ENCODE assay signal across 10 cellular contexts in genomic region chr17:39666601-39667261, GRCh38. TPM values are rescaled to one million over a fixed set of nuclear protein-coding genes. Genes with fewer than 3 reads are reported as not detected.
DNase-seq lines count a peak whose midpoint lies in the region; ATAC-seq and TF ChIP-seq lines count a peak whose summit lies in the region.
"Had no signal": no experiment of that assay in that cellular context is flagged by ENCODE, and none has a peak within 500 bp of the region (broad histone marks: within the 10 kb centered on the region; RNA-seq: fewer than 3 reads in every experiment).

No MANE protein-coding gene starts in this region.

- H3K4me3 Mint-ChIP-seq in Calu3 (ENCODE audit: low read depth, unreplicated experiment) (peak overlapping the region; percentile 28), T-helper 17 cell (peak overlapping the region; percentile 53)

- H3K27ac ChIP-seq in hepatocyte (peak overlapping the region; percentile 42), gastrocnemius medialis (peak overlapping the region; percentile 96 to 99 (median 98))

- DNase-seq in Calu3 (peak; percentile 97), T-helper 17 cell (no peak), hepatocyte (ENCODE audit: low spot score) (no peak), gastrocnemius medialis (peak; percentile 75 to 94), NCI-H2171 (lab: John Stamatoyannopoulos, UW) (no peak)
- DNase-seq: DND-41 had no signal

- peaks cover 65% of the 10 kb centered on the region for H3K4me1 Mint-ChIP-seq in Calu3 (ENCODE audit: low read depth, unreplicated experiment)
- H3K4me1 Mint-ChIP-seq in T-helper 17 cell = peaks cover 5% of the 10 kb centered on the region

- TF ChIP-seq CTCF in Calu3 (IDR thresholded peaks at IDR 0.05; ENCODE audit: unreplicated experiment) (no peak), hepatocyte (IDR thresholded peaks at IDR 0.05; ENCODE audit: poor library complexity) (no peak), gastrocnemius medialis (IDR thresholded peaks at IDR 0.05 in 4 of 5, conservative IDR thresholded peaks at IDR 0.05 in 1 of 5) (no peak)

- H3K4me3 ChIP-seq in hepatocyte = no peak overlapping the region
- H3K4me3 ChIP-seq in gastrocnemius medialis = peak overlapping the region; percentile 52 to 62 (median 59)

- H3K27me3 Mint-ChIP-seq in Calu3 (ENCODE audit: unreplicated experiment) (peaks cover 67% of the 10 kb centered on the region), T-helper 17 cell (peaks cover 25% of the 10 kb centered on the region)

- 75% methylated on average over 11 of the region's 11 CpGs for WGBS in hepatocyte (ENCODE audit: low lambda C conversion rate, missing lambda C conversion rate)

- in situ Hi-C loops in gastrocnemius medialis (cut with MboI; ENCODE audit: low sequenced_read_pairs in 4 of 4) = no loop called here

- peak overlapping the region; percentile 6 for H3K27ac Mint-ChIP-seq in Calu3 (ENCODE audit: unreplicated experiment)
- H3K27ac Mint-ChIP-seq in T-helper 17 cell = no peak overlapping the region

- peaks cover 77% of the 10 kb centered on the region for H3K36me3 Mint-ChIP-seq in Calu3 (ENCODE audit: insufficient read depth, unreplicated experiment)
- H3K36me3 Mint-ChIP-seq in T-helper 17 cell (ENCODE audit: low read depth) = peaks cover 3% of the 10 kb centered on the region

- H2AFZ ChIP-seq in hepatocyte = no peak overlapping the region

- no peaks in the 10 kb centered on the region for H3K9me2 ChIP-seq in hepatocyte (replicated peaks; ENCODE audit: insufficient read depth)

- no peaks in the 10 kb centered on the region for H3K36me3 ChIP-seq in hepatocyte (replicated peaks; ENCODE audit: insufficient read depth, low read depth)
- no peaks in the 10 kb centered on the region for H3K36me3 ChIP-seq in gastrocnemius medialis

- peaks cover 45% of the 10 kb centered on the region for H3K4me1 ChIP-seq in hepatocyte (ENCODE audit: insufficient read depth)
- H3K4me1 ChIP-seq in gastrocnemius medialis = peaks cover 63 to 81% of the 10 kb centered on the region in 2 donors

- CTCF ChIA-PET in Calu3 (lab: Charles Lee) = interaction anchor here (0.5 to 161.2 kb wide), 32 partner anchors 46 to 1244 kb away, joined by 3 to 42089 read pairs (median 4); partner anchors contain the start of genes ERBB2, GRB7, GSDMA and GSDMB

- no peaks in the 10 kb centered on the region for H3K79me2 ChIP-seq in hepatocyte

- ATAC-seq in T-helper 17 cell (no peak), gastrocnemius medialis (peak; percentile 55 to 60), GM19023 (IDR thresholded peaks at IDR 0.05; ENCODE audit: unreplicated experiment) (no peak), GM18907 (IDR thresholded peaks at IDR 0.05; ENCODE audit: unreplicated experiment) (no peak), GM18519 (IDR thresholded peaks at IDR 0.05; ENCODE audit: low FRiP score, unreplicated experiment) (no peak)

- no peaks in the 10 kb centered on the region for H3K9me3 Mint-ChIP-seq in Calu3 (ENCODE audit: low read depth, unreplicated experiment)

- no TSS peak for BruUV-seq in Calu3 (replicated peaks; lab: Mats Ljungman, UMichigan)

- no peaks in the 10 kb centered on the region for H4K20me1 ChIP-seq in hepatocyte (ENCODE audit: insufficient read depth, poor library complexity, severe bottlenecking)

- intact Hi-C loops in Calu3 (cut with micrococcal nuclease; ENCODE audit: unreplicated experiment) (loop anchor here (1.0 kb wide), 1 partner anchor 283 kb away; no protein-coding TSS in a partner anchor), gastrocnemius medialis (cut with DNase I; ENCODE audit: low total_unique reads) (loop anchor here (10.0 kb wide), 1 partner anchor 472 kb away; the partner anchor contains the start of gene CACNB1)

- peak; percentile 62 to 87 for TF ChIP-seq POLR2A in gastrocnemius medialis (IDR thresholded peaks at IDR 0.05)

- H3K4me2 ChIP-seq in hepatocyte = peak overlapping the region; percentile 96

- H3K9me3 ChIP-seq in T-helper 17 cell (ENCODE audit: control insufficient read depth, low read length, poor library complexity, severe bottlenecking) (no peaks in the 10 kb centered on the region), hepatocyte (ENCODE audit: low read depth) (no peaks in the 10 kb centered on the region), gastrocnemius medialis (no peaks in the 10 kb centered on the region)

- peaks cover 5% of the 10 kb centered on the region for H3K27me3 ChIP-seq in hepatocyte
- H3K27me3 ChIP-seq in gastrocnemius medialis = no peaks in the 10 kb centered on the region

RNA-seq across cellular contexts. Expression of gene PNMT, which starts 1.5 kb away (rescaled TPM):
- 1.3 and 3.2 TPM in 2 replicates for total RNA-seq in Calu3 (2022)
- not detected for total RNA-seq in T-helper 17 cell
- total RNA-seq in hepatocyte = 51.9 and 64.5 TPM in 2 replicates
- 203 and 204 TPM in 2 replicates for polyA plus RNA-seq in hepatocyte
- total RNA-seq in gastrocnemius medialis = 10 to 100 TPM in 1 of 4 donors, 1 to 10 TPM in 3; 2.0 to 11.8 (median 7.1) TPM
- total RNA-seq: OCI-LY7 had no signal

RNA-seq across cellular contexts. Expression of gene TCAP, which starts 1.6 kb away (rescaled TPM):
- total RNA-seq in Calu3 (2022) (51.5 and 61.1 TPM in 2 replicates), T-helper 17 cell (1 to 10 TPM; 1.5 to 3.1 TPM), hepatocyte (0.90 and 1.0 TPM in 2 replicates), gastrocnemius medialis (1,000 to 10,000 TPM; 1,768 to 3,088 (median 2,493) TPM)
- 0.64 and 0.66 TPM in 2 replicates for polyA plus RNA-seq in hepatocyte

RNA-seq across cellular contexts. Expression of gene PGAP3, which starts 21.1 kb away (rescaled TPM):
- total RNA-seq in Calu3 (2022) (1,186 and 1,276 TPM in 2 replicates), T-helper 17 cell (10 to 100 TPM; 28.8 to 31.3 TPM), hepatocyte (26.8 and 33.0 TPM in 2 replicates), gastrocnemius medialis (1 to 10 TPM; 4.3 to 9.5 (median 6.1) TPM)
- polyA plus RNA-seq in hepatocyte = 35.4 and 35.6 TPM in 2 replicates

RNA-seq across cellular contexts. Expression of gene STARD3, which starts 29.8 kb away (rescaled TPM):
- total RNA-seq in Calu3 (2022) (2,579 and 2,697 TPM in 2 replicates), T-helper 17 cell (10 to 100 TPM; 60.9 to 67.2 TPM), hepatocyte (61.6 and 76.5 TPM in 2 replicates), gastrocnemius medialis (10 to 100 TPM; 31.0 to 41.7 (median 41.0) TPM)
- 89.0 and 90.3 TPM in 2 replicates for polyA plus RNA-seq in hepatocyte

RNA-seq across cellular contexts. Expression of gene ERBB2, which starts 33.1 kb away (rescaled TPM):
- total RNA-seq in Calu3 (2022) (4,829 and 4,830 TPM in 2 replicates), T-helper 17 cell (1 to 10 TPM; 1.3 to 3.5 TPM), hepatocyte (77.7 and 93.1 TPM in 2 replicates), gastrocnemius medialis (10 to 100 TPM in 3 of 4 donors, 1 to 10 TPM in 1; 6.0 to 26.4 (median 15.3) TPM)
- polyA plus RNA-seq in hepatocyte = 72.9 and 76.4 TPM in 2 replicates

Comparison
In these comparisons a context has a peak if more than half of its experiments do, and no peak if none do; other contexts are left out.
1. DNase-seq: peak in Calu3 (single experiment) and gastrocnemius medialis (2 of 2); none in T-helper 17 cell (0 of 3), hepatocyte (single experiment) and NCI-H2171 (single experiment).
2. ATAC-seq: peak in gastrocnemius medialis (2 of 2); none in T-helper 17 cell (single experiment), GM19023 (single experiment), GM18907 (single experiment) and GM18519 (single experiment).
3. RNA of gene TCAP, which starts 1.6 kb away (total RNA-seq): 1,768 to 3,088 TPM in gastrocnemius medialis; 51.5 to 61.1 TPM in Calu3, 1.5 to 3.1 TPM in T-helper 17 cell and 0.90 to 1.0 TPM in hepatocyte; every median in the first group is over 10 times any median in the second.
4. RNA of gene PGAP3, which starts 21.1 kb away (total RNA-seq): 1,186 to 1,276 TPM in Calu3; 26.8 to 33.0 TPM in hepatocyte, 28.8 to 31.3 TPM in T-helper 17 cell and 4.3 to 9.5 TPM in gastrocnemius medialis; every median in the first group is over 10 times any median in the second.